19 cellular contexts compared by ENCODE assay signal in genomic region chr22:24595228-24595627, GRCh38. TPM values are rescaled to one million over a fixed set of nuclear protein-coding genes. Genes with fewer than 3 reads are reported as not detected.
DNase-seq lines count a peak whose midpoint lies in the region; ATAC-seq and TF ChIP-seq lines count a peak whose summit lies in the region.
"Had no signal": no experiment of that assay in that cellular context is flagged by ENCODE, and none has a peak within 500 bp of the region (broad histone marks: within the 10 kb centered on the region; RNA-seq: fewer than 3 reads in every experiment).

No MANE protein-coding gene starts in this region.

- H3K79me2 ChIP-seq in Loucy (ENCODE audit: insufficient read depth, low read length) (no peaks in the 10 kb centered on the region), neural progenitor cell (ENCODE audit: low read depth) (no peaks in the 10 kb centered on the region)

- no peaks in the 10 kb centered on the region for H3K9me3 ChIP-seq in BLaER1
- H3K9me3 ChIP-seq in Loucy (ENCODE audit: insufficient read depth, low read depth, low read length) = no peaks in the 10 kb centered on the region
- no peaks in the 10 kb centered on the region for H3K9me3 ChIP-seq in neural progenitor cell (ENCODE audit: low read depth)
- no peaks in the 10 kb centered on the region for H3K9me3 ChIP-seq in testis
- H3K9me3 ChIP-seq: Caco-2, MG63 had no signal

- H3K27ac Mint-ChIP-seq in neural progenitor cell = no peak overlapping the region
- H3K27ac Mint-ChIP-seq: CD4-positive, CD25-positive, alpha-beta regulatory T cell had no signal

- peaks cover 29% of the 10 kb centered on the region for H3K27me3 ChIP-seq in BLaER1
- H3K27me3 ChIP-seq in Loucy (ENCODE audit: insufficient read depth, low read length, poor library complexity, severe bottlenecking) = no peaks in the 10 kb centered on the region
- no peaks in the 10 kb centered on the region for H3K27me3 ChIP-seq in neural progenitor cell
- no peaks in the 10 kb centered on the region for H3K27me3 ChIP-seq in testis
- H3K27me3 ChIP-seq: MG63 had no signal

- DNase-seq in neural progenitor cell (ENCODE audit: low spot score) = no peak
- no peak for DNase-seq in testis
- no peak for DNase-seq in SW 1271 (lab: John Stamatoyannopoulos, UW)
- DNase-seq: Caco-2; CD4-positive, CD25-positive, alpha-beta regulatory T cell; DMS153; GOT3; KBM-7; MG63; NCI-H1105 treated with DMSO at 0.1 percent for 48 hours; NCI-H1694 treated with DMSO at 0.1 percent for 48 hours; NCI-H2107; NCI-H226; NCI-H526; NK-92 treated with Interleukin-12 subunit alpha and Interleukin-12 subunit beta, amount 100 ng/mL, for 24 hours; RPMI8226 had no signal

- H3K9ac ChIP-seq in BLaER1 (0 out of 2 replicates have a peak overlapping the region, but pooled peaks have one; percentile 29), Loucy (ENCODE audit: low read depth, low read length, poor library complexity, severe bottlenecking) (peak overlapping the region; percentile 52), neural progenitor cell (no peak overlapping the region)

- peaks cover 12% of the 10 kb centered on the region for H3K4me1 Mint-ChIP-seq in neural progenitor cell

- H3F3A ChIP-seq in Loucy (ENCODE audit: low read depth) (no peaks in the 10 kb centered on the region), neural progenitor cell (ENCODE audit: low read depth) (peaks cover 4% of the 10 kb centered on the region)

- intact Hi-C loops in testis (cut with DNase I; ENCODE audit: low total_unique reads) = no loop called here

- no peak overlapping the region for H3K4me3 Mint-ChIP-seq in neural progenitor cell
- H3K4me3 Mint-ChIP-seq: CD4-positive, CD25-positive, alpha-beta regulatory T cell had no signal

- H3K9me2 ChIP-seq in Loucy (replicated peaks; ENCODE audit: low read depth, low read length) = no peaks in the 10 kb centered on the region

- H3K9me3 Mint-ChIP-seq in neural progenitor cell = no peaks in the 10 kb centered on the region
- H3K9me3 Mint-ChIP-seq: CD4-positive, CD25-positive, alpha-beta regulatory T cell had no signal

- H3K4me1 ChIP-seq in BLaER1 = peaks cover 49% of the 10 kb centered on the region
- peaks cover 22% of the 10 kb centered on the region for H3K4me1 ChIP-seq in Loucy (ENCODE audit: insufficient read depth, low read length, poor library complexity, severe bottlenecking)
- H3K4me1 ChIP-seq in neural progenitor cell = peaks cover 8% of the 10 kb centered on the region
- H3K4me1 ChIP-seq in testis = peaks cover 27% of the 10 kb centered on the region

- no peak for TF ChIP-seq CTCF in Loucy (conservative IDR thresholded peaks at IDR 0.05; ENCODE audit: low read length)
- no peak for TF ChIP-seq CTCF in neural progenitor cell (IDR thresholded peaks at IDR 0.05)
- no peak for TF ChIP-seq CTCF in testis (IDR thresholded peaks at IDR 0.05)

- H2AFZ ChIP-seq in Loucy (ENCODE audit: low read length) (no peak overlapping the region), neural progenitor cell (replicated peaks) (peak overlapping the region; percentile 50)

- H3K36me3 ChIP-seq in BLaER1 (no peaks in the 10 kb centered on the region), Loucy (ENCODE audit: insufficient read depth, low read length) (no peaks in the 10 kb centered on the region), neural progenitor cell (no peaks in the 10 kb centered on the region), testis (ENCODE audit: low read depth, missing control alignments) (no peaks in the 10 kb centered on the region)
- H3K36me3 ChIP-seq: MG63 had no signal

- no peak for TF ChIP-seq POLR2A in testis (IDR thresholded peaks at IDR 0.05)

- 93 to 100% methylated on average over 2 to 6 of the region's 6 CpGs for WGBS in testis, 2 donors

- no peak overlapping the region for H3K4me3 ChIP-seq in BLaER1
- no peak overlapping the region for H3K4me3 ChIP-seq in Loucy (ENCODE audit: low read length, poor library complexity, severe bottlenecking)
- H3K4me3 ChIP-seq in neural progenitor cell = no peak overlapping the region
- H3K4me3 ChIP-seq in testis = no peak overlapping the region
- H3K4me3 ChIP-seq: MG63 had no signal

- peaks cover 10% of the 10 kb centered on the region for H3K27me3 Mint-ChIP-seq in neural progenitor cell (ENCODE audit: insufficient read depth, low read depth)
- H3K27me3 Mint-ChIP-seq: CD4-positive, CD25-positive, alpha-beta regulatory T cell had no signal

- no peak overlapping the region for H3K27ac ChIP-seq in BLaER1
- no peak overlapping the region for H3K27ac ChIP-seq in neural progenitor cell
- H3K27ac ChIP-seq in testis = peak overlapping the region in 1 of 2 donors; percentile 25

- peak overlapping the region; percentile 81 for H3K4me2 ChIP-seq in BLaER1
- peak overlapping the region; percentile 33 for H3K4me2 ChIP-seq in Loucy (ENCODE audit: low read depth, low read length, poor library complexity, severe bottlenecking)
- no peak overlapping the region for H3K4me2 ChIP-seq in neural progenitor cell

- ATAC-seq in activated CD4-positive, CD25-positive, alpha-beta regulatory T cell treated with anti-CD3 and anti-CD28 coated beads, Interleukin-2, amount 50 U/mL, for 24 hours = no peak

- H3K36me3 Mint-ChIP-seq in neural progenitor cell = no peaks in the 10 kb centered on the region

- H4K20me1 ChIP-seq in BLaER1 (peaks cover 30% of the 10 kb centered on the region; the same call in 1 of the 2 replicates), Loucy (ENCODE audit: insufficient read depth, low read length, poor library complexity, severe bottlenecking) (no peaks in the 10 kb centered on the region), neural progenitor cell (ENCODE audit: low read depth) (no peaks in the 10 kb centered on the region)

RNA-seq across cellular contexts. Expression of gene LRRC75B, which starts 2.4 kb away (rescaled TPM):
- total RNA-seq in neural progenitor cell (ENCODE audit: low replicate concordance) (8.2 and 19.0 TPM in 2 replicates), testis (100 to 1,000 TPM; 120 to 162 TPM)
- polyA plus RNA-seq in testis (ENCODE audit: insufficient read depth, low read depth, low replicate concordance) = 33.0 TPM
- total RNA-seq: CD4-positive, CD25-positive, alpha-beta regulatory T cell had no signal

RNA-seq across cellular contexts. Expression of gene GGT1, which starts 7.8 kb away (rescaled TPM):
- total RNA-seq in neural progenitor cell (ENCODE audit: low replicate concordance) (4.9 and 7.7 TPM in 2 replicates), testis (10 to 100 TPM; 75.3 to 78.2 TPM)
- 23.1 TPM for polyA plus RNA-seq in testis (ENCODE audit: insufficient read depth, low read depth, low replicate concordance)

RNA-seq across cellular contexts. Expression of gene SNRPD3, which starts 39.4 kb away (rescaled TPM):
- 195 and 302 TPM in 2 replicates for total RNA-seq in neural progenitor cell (ENCODE audit: low replicate concordance)
- 100 to 1,000 TPM; 117 to 175 TPM for total RNA-seq in testis
- polyA plus RNA-seq in testis (ENCODE audit: insufficient read depth, low read depth, low replicate concordance) = 75.5 TPM

RNA-seq across cellular contexts. Expression of gene GUCD1, which starts 40.3 kb away (rescaled TPM):
- total RNA-seq in neural progenitor cell (ENCODE audit: low replicate concordance) = 31.0 and 62.3 TPM in 2 replicates
- 100 to 1,000 TPM in 1 of 2 donors, 10 to 100 TPM in 1; 91.7 to 123 TPM for total RNA-seq in testis
- 93.6 TPM for polyA plus RNA-seq in testis (ENCODE audit: insufficient read depth, low read depth, low replicate concordance)
